In genomic region chr20:57545927-57546662, GRCh38 we compare ENCODE assay signal across 1 cellular context.
TF ChIP-seq lines count a peak whose summit lies in the region.

No MANE protein-coding gene starts in this region.

TF ChIP-seq in HepG2, 621 proteins besides CTCF, POLR2A, EP300 and RAD21 (continued from another document):
- TF ChIP-seq ZBTB37 (CRISPR knock-in tag; IDR thresholded peaks at IDR 0.05) (no peak), ZNF687 (CRISPR knock-in tag; IDR thresholded peaks at IDR 0.05) (peak; percentile 38), PATZ1 (CRISPR knock-in tag; IDR thresholded peaks at IDR 0.05) (no peak), DNMT3B (CRISPR knock-in tag; conservative IDR thresholded peaks at IDR 0.05) (0 out of 2 replicates have a peak, but pooled peaks have one; percentile 50), GPBP1L1 (CRISPR knock-in tag; IDR thresholded peaks at IDR 0.05) (no peak), MAF1 (CRISPR knock-in tag; IDR thresholded peaks at IDR 0.05; ENCODE audit: borderline replicate concordance) (no peak), RNF2 (conservative IDR thresholded peaks at IDR 0.05; ENCODE audit: low read depth) (0 out of 2 replicates have a peak, but pooled peaks have one; percentile 15), U2AF1 (optimal IDR thresholded peaks at IDR 0.05; ENCODE audit: low read depth, low read length) (no peak), SRF (IDR thresholded peaks at IDR 0.05; ENCODE audit: low read depth, low read length) (no peak), AHDC1 (CRISPR knock-in tag; IDR thresholded peaks at IDR 0.05; ENCODE audit: borderline replicate concordance) (no peak), ZNF18 (CRISPR knock-in tag; IDR thresholded peaks at IDR 0.05; ENCODE audit: insufficient replicate concordance) (no peak), SMC3 (IDR thresholded peaks at IDR 0.05; ENCODE audit: low read length) (peak; percentile 61; the same call in 1 of the 2 replicates), BHLHE40 (IDR thresholded peaks at IDR 0.05; ENCODE audit: low read length) (no peak), RARA (CRISPR knock-in tag; IDR thresholded peaks at IDR 0.05) (peak; percentile 28; the same call in 1 of the 2 replicates), ZNF557 (CRISPR knock-in tag; IDR thresholded peaks at IDR 0.05) (no peak), TRIM22 (IDR thresholded peaks at IDR 0.05) (no peak), SIX1 (CRISPR knock-in tag; IDR thresholded peaks at IDR 0.05; ENCODE audit: borderline replicate concordance) (no peak), ZBTB21 (CRISPR knock-in tag; IDR thresholded peaks at IDR 0.05) (no peak)
